In genomic region chr16:16966439-16966838, GRCh38 we compare ENCODE assay signal across 1 cellular context.
A peak's percentile ranks its signal among the peaks of the same experiment; 100 is the strongest.
TF ChIP-seq lines count a peak whose summit lies in the region.

No MANE protein-coding gene starts in this region.

TF ChIP-seq in HEK293, 187 proteins besides CTCF, POLR2A, EP300 and RAD21:
- TF ChIP-seq, protein P1, sequence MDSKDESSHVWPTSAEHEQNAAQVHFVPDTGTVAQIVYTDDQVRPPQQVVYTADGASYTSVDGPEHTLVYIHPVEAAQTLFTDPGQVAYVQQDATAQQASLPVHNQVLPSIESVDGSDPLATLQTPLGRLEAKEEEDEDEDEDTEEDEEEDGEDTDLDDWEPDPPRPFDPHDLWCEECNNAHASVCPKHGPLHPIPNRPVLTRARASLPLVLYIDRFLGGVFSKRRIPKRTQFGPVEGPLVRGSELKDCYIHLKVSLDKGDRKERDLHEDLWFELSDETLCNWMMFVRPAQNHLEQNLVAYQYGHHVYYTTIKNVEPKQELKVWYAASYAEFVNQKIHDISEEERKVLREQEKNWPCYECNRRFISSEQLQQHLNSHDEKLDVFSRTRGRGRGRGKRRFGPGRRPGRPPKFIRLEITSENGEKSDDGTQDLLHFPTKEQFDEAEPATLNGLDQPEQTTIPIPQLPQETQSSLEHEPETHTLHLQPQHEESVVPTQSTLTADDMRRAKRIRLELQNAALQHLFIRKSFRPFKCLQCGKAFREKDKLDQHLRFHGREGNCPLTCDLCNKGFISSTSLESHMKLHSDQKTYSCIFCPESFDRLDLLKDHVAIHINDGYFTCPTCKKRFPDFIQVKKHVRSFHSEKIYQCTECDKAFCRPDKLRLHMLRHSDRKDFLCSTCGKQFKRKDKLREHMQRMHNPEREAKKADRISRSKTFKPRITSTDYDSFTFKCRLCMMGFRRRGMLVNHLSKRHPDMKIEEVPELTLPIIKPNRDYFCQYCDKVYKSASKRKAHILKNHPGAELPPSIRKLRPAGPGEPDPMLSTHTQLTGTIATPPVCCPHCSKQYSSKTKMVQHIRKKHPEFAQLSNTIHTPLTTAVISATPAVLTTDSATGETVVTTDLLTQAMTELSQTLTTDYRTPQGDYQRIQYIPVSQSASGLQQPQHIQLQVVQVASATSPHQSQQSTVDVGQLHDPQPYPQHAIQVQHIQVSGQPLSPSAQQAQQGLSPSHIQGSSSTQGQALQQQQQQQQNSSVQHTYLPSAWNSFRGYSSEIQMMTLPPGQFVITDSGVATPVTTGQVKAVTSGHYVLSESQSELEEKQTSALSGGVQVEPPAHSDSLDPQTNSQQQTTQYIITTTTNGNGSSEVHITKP (tag by site-specific recombination; IDR thresholded peaks at IDR 0.05): no peak
- 0 out of 2 replicates have a peak, but pooled peaks have one; percentile 26 for TF ChIP-seq ZNF768 (tag by site-specific recombination; IDR thresholded peaks at IDR 0.05)
